Comparison of ENCODE assay signal across 1 cellular context in genomic region chr10:102226542-102226870, GRCh38.
TF ChIP-seq lines count a peak whose summit lies in the region.

No MANE protein-coding gene starts in this region.

TF ChIP-seq in H1, 55 proteins besides CTCF, POLR2A, EP300 and RAD21:
- TF ChIP-seq EZH2 (IDR thresholded peaks at IDR 0.05; ENCODE audit: low read depth, low read length, severe bottlenecking) (peak; percentile 36), TEAD4 (IDR thresholded peaks at IDR 0.05; ENCODE audit: low read depth, low read length) (no peak), RNF2 (IDR thresholded peaks at IDR 0.05; ENCODE audit: borderline replicate concordance, low read depth, low read length, missing control alignments, poor library complexity, severe bottlenecking) (peak; percentile 32), SP4 (IDR thresholded peaks at IDR 0.05; ENCODE audit: low read length) (no peak), BCL11A (IDR thresholded peaks at IDR 0.05; ENCODE audit: low read depth in 2 of 2, low read length in 2 of 2) (no peak)
